In genomic region chr4:189989941-189990340, GRCh38 we compare ENCODE assay signal across 2 cellular contexts. TPM values are rescaled to one million over a fixed set of nuclear protein-coding genes. Genes with fewer than 3 reads are reported as not detected.
"Had no signal": no experiment of that assay in that cellular context is flagged by ENCODE, and none has a peak within 500 bp of the region (broad histone marks: within the 10 kb centered on the region; RNA-seq: fewer than 3 reads in every experiment).

No MANE protein-coding gene starts in this region.

RNA-seq across cellular contexts. Expression of gene FRG2, which starts 37.1 kb away (rescaled TPM):
- total RNA-seq: G401, GM12878 had no signal
